24 cellular contexts compared by ENCODE assay signal in the genomic region with DNA sequence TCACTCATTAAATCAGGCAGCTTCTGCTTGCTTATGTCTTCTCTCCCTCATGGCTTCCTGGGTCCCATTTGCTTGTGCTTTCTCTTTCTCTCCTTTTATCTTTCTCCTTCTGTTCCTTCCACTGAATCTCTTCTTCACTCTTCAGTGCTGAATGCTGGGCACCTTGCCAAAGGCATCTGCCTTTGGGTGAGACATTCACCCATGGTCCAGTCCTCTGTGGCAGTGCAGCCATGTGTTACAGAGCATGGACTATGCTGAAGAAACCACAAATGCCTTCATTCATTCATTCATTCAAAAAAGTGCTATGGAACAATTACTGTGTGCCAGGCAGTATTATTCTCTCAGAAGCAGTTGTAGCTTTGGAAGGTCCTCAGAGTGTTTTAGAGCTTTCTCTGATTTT.
DNase-seq lines count a peak whose midpoint lies in the region; ATAC-seq, FAIRE-seq and TF ChIP-seq lines count a peak whose summit lies in the region.
"Had no signal": no experiment of that assay in that cellular context is flagged by ENCODE, and none has a peak within 500 bp of the region (broad histone marks: within the 10 kb centered on the region; RNA-seq: fewer than 3 reads in every experiment).

No MANE protein-coding gene starts in this region.

- no peaks in the 10 kb centered on the region for H3K36me3 Mint-ChIP-seq in astrocyte (ENCODE audit: low read depth, unreplicated experiment)
- H3K36me3 Mint-ChIP-seq: CD4-positive, CD25-positive, alpha-beta regulatory T cell; T-cell had no signal

- H3K9ac ChIP-seq in astrocyte (ENCODE audit: low read length) (no peak overlapping the region), parathyroid adenoma (no peak overlapping the region)
- H3K9ac ChIP-seq: SK-N-SH had no signal

- peak overlapping the region; percentile 6 for H3K27ac Mint-ChIP-seq in astrocyte (ENCODE audit: unreplicated experiment)
- H3K27ac Mint-ChIP-seq: CD4-positive, CD25-positive, alpha-beta regulatory T cell; T-cell had no signal

- H2AFZ ChIP-seq in astrocyte (ENCODE audit: low read depth, low read length) (no peak overlapping the region), parathyroid adenoma (peak overlapping the region; percentile 23)

- H3K4me3 ChIP-seq in astrocyte (ENCODE audit: insufficient read depth, low read depth, low read length) (no peak overlapping the region), parathyroid adenoma (ENCODE audit: low read depth, low read length) (no peak overlapping the region)
- H3K4me3 ChIP-seq: GM12878 had no signal

- DNase-seq in NCI-H748 (lab: John Stamatoyannopoulos, UW; ENCODE audit: unreplicated experiment) (peak; percentile 7), NCI-H748 treated with DMSO at 0.1 percent for 48 hours (lab: John Stamatoyannopoulos, UW) (no peak), COR-L47 (lab: John Stamatoyannopoulos, UW) (peak; percentile 9), astrocyte (ENCODE audit: low read depth) (no peak), NAMALWA (ENCODE audit: low spot score) (no peak)
- DNase-seq: ACHN; AML-193; CD4-positive, CD25-positive, alpha-beta regulatory T cell; DND-41; GDM1; GOT3; KG1; NCI-H146; NCI-H2107; NCI-H446 treated with DMSO at 0.1 percent for 48 hours; SK-N-SH; T-cell had no signal

- no peaks in the 10 kb centered on the region for H4K20me1 ChIP-seq in astrocyte (ENCODE audit: insufficient read depth, low read length)

- no peaks in the 10 kb centered on the region for H3K9me3 Mint-ChIP-seq in astrocyte (ENCODE audit: unreplicated experiment)

- no peaks in the 10 kb centered on the region for H3K27me3 ChIP-seq in astrocyte (ENCODE audit: insufficient read depth, low read length)
- no peaks in the 10 kb centered on the region for H3K27me3 ChIP-seq in parathyroid adenoma (ENCODE audit: control insufficient read depth, insufficient read depth, low read length)

- H3K79me2 ChIP-seq in astrocyte (ENCODE audit: insufficient read depth, low read length) (no peaks in the 10 kb centered on the region), parathyroid adenoma (no peaks in the 10 kb centered on the region)

- no peaks in the 10 kb centered on the region for H3K36me3 ChIP-seq in astrocyte (ENCODE audit: insufficient read depth, low read length)
- no peaks in the 10 kb centered on the region for H3K36me3 ChIP-seq in parathyroid adenoma (ENCODE audit: control insufficient read depth, insufficient read depth, low read length)

- FAIRE-seq in astrocyte (lab: Jason Lieb, UNC): no peak
- FAIRE-seq: D721Med, GM12878, GM18507 had no signal

- H3K27me3 Mint-ChIP-seq in astrocyte (ENCODE audit: low read depth, unreplicated experiment): no peaks in the 10 kb centered on the region
- H3K27me3 Mint-ChIP-seq: CD4-positive, CD25-positive, alpha-beta regulatory T cell; T-cell had no signal

- no peaks in the 10 kb centered on the region for H3K4me1 ChIP-seq in astrocyte (ENCODE audit: insufficient read depth, low read length)
- peaks cover 2% of the 10 kb centered on the region for H3K4me1 ChIP-seq in parathyroid adenoma

- no peak overlapping the region for H3K4me3 Mint-ChIP-seq in astrocyte (ENCODE audit: unreplicated experiment)
- H3K4me3 Mint-ChIP-seq: CD4-positive, CD25-positive, alpha-beta regulatory T cell; T-cell had no signal

- ATAC-seq in GM21825 (IDR thresholded peaks at IDR 0.05; ENCODE audit: unreplicated experiment) (no peak), GM21576 (IDR thresholded peaks at IDR 0.05; ENCODE audit: unreplicated experiment) (no peak)
- ATAC-seq: GM12878, Panc1, T-cell had no signal

- H3K27ac ChIP-seq in astrocyte (ENCODE audit: low read depth, low read length) (no peak overlapping the region), parathyroid adenoma (no peak overlapping the region)

- H3K9me3 ChIP-seq in astrocyte (ENCODE audit: insufficient read depth, low read depth, low read length) (no peaks in the 10 kb centered on the region), parathyroid adenoma (ENCODE audit: control insufficient read depth, low read length) (no peaks in the 10 kb centered on the region)
- H3K9me3 ChIP-seq: SK-N-SH had no signal

- TF ChIP-seq CTCF in astrocyte (IDR thresholded peaks at IDR 0.05; ENCODE audit: insufficient read depth, low read depth, low read length) (no peak), parathyroid adenoma (IDR thresholded peaks at IDR 0.05) (no peak)

- peaks cover 37% of the 10 kb centered on the region for H3K4me1 Mint-ChIP-seq in astrocyte (ENCODE audit: low read depth, unreplicated experiment)
- H3K4me1 Mint-ChIP-seq: CD4-positive, CD25-positive, alpha-beta regulatory T cell; T-cell had no signal

- H3K4me2 ChIP-seq in astrocyte (ENCODE audit: low read length): no peak overlapping the region
- no peak overlapping the region for H3K4me2 ChIP-seq in parathyroid adenoma (ENCODE audit: low read length)
- H3K4me2 ChIP-seq: SK-N-SH had no signal

Comparison
In these comparisons a context has a peak if more than half of its experiments do, and no peak if none do; other contexts are left out.
1. DNase-seq: peak in NCI-H748 (single experiment) and COR-L47 (single experiment); none in NCI-H748 treated with DMSO at 0.1 percent for 48 hours (single experiment), astrocyte (single experiment) and NAMALWA (single experiment).